Comparison of ENCODE assay signal across 25 cellular contexts in genomic region chr9:131084661-131085369, GRCh38. TPM values are rescaled to one million over a fixed set of nuclear protein-coding genes. Genes with fewer than 3 reads are reported as not detected.
"Had no signal": no experiment of that assay in that cellular context is flagged by ENCODE, and none has a peak within 500 bp of the region (broad histone marks: within the 10 kb centered on the region; RNA-seq: fewer than 3 reads in every experiment).

No MANE protein-coding gene starts in this region.

- DNase-seq: cortex of kidney; dorsolateral prefrontal cortex; effector CD4-positive, alpha-beta T cell; foreskin fibroblast; gastrocnemius medialis; head of caudate nucleus; left ventricle myocardium superior; lower lobe of right lung; naive thymus-derived CD8-positive, alpha-beta T cell; stimulated activated CD4-positive, alpha-beta T cell treated with anti-CD3 and anti-CD28 coated beads, Interleukin-2, amount 100 ng/mL, for 24 hours; stimulated activated CD4-positive, alpha-beta T cell treated with anti-CD3 and anti-CD28 coated beads, Interleukin-4, amount 100 ng/mL, for 24 hours; transverse colon; upper lobe of right lung; uterus had no signal

- H3K4me1 ChIP-seq: gastrocnemius medialis, lower lobe of right lung, parathyroid adenoma, transverse colon, upper lobe of right lung, uterus had no signal

- H3K4me3 ChIP-seq: dorsolateral prefrontal cortex, gastrocnemius medialis, lower lobe of right lung, smooth muscle cell, thoracic aorta, transverse colon, upper lobe of right lung, uterus had no signal

- H3K4me2 ChIP-seq: smooth muscle cell had no signal

- H3K4me1 Mint-ChIP-seq: stimulated activated effector memory CD8-positive, alpha-beta T cell treated with anti-CD3 and anti-CD28 coated beads, Interleukin-12 subunit alpha, Interleukin-12 subunit beta, amount 100 ng/mL, for 72 hours had no signal

- H3K36me3 Mint-ChIP-seq: naive thymus-derived CD8-positive, alpha-beta T cell; stimulated activated effector memory CD8-positive, alpha-beta T cell treated with anti-CD3 and anti-CD28 coated beads, Interleukin-12 subunit alpha, Interleukin-12 subunit beta, amount 100 ng/mL, for 72 hours had no signal

- H3K27me3 ChIP-seq: dorsolateral prefrontal cortex, upper lobe of right lung, uterus had no signal

- H3K9me3 Mint-ChIP-seq: naive thymus-derived CD8-positive, alpha-beta T cell; stimulated activated effector memory CD8-positive, alpha-beta T cell treated with anti-CD3 and anti-CD28 coated beads, Interleukin-12 subunit alpha, Interleukin-12 subunit beta, amount 100 ng/mL, for 72 hours; stimulated activated naive CD8-positive, alpha-beta T cell treated with anti-CD3 and anti-CD28 coated beads, Interleukin-15, Interleukin-2, amounts not matched to agents 100 ng/mL and 50 ng/mL, for 24 hours had no signal

- H3K27me3 Mint-ChIP-seq: stimulated activated naive CD8-positive, alpha-beta T cell treated with anti-CD3 and anti-CD28 coated beads, Interleukin-15, Interleukin-2, amounts not matched to agents 100 ng/mL and 50 ng/mL, for 24 hours had no signal

- H3K27ac ChIP-seq: dorsolateral prefrontal cortex, epithelial cell of prostate, gastrocnemius medialis, lower lobe of right lung, parathyroid adenoma, thoracic aorta, transverse colon, upper lobe of right lung, uterus had no signal

- H3K36me3 ChIP-seq: gastrocnemius medialis, lower lobe of right lung, thoracic aorta, transverse colon, upper lobe of right lung, uterus had no signal

- ATAC-seq: esophagus mucosa; gastrocnemius medialis; left ventricle myocardium superior; lower lobe of right lung; naive thymus-derived CD8-positive, alpha-beta T cell; sciatic nerve; stimulated activated effector memory CD8-positive, alpha-beta T cell treated with anti-CD3 and anti-CD28 coated beads, Interleukin-12 subunit alpha, Interleukin-12 subunit beta, amount 100 ng/mL, for 72 hours; upper lobe of right lung had no signal

- H3K9ac ChIP-seq: parathyroid adenoma had no signal

- H3K4me3 Mint-ChIP-seq: naive thymus-derived CD8-positive, alpha-beta T cell; stimulated activated effector memory CD8-positive, alpha-beta T cell treated with anti-CD3 and anti-CD28 coated beads, Interleukin-12 subunit alpha, Interleukin-12 subunit beta, amount 100 ng/mL, for 72 hours; stimulated activated naive CD8-positive, alpha-beta T cell treated with anti-CD3 and anti-CD28 coated beads, Interleukin-15, Interleukin-2, amounts not matched to agents 100 ng/mL and 50 ng/mL, for 24 hours had no signal

- H3K27ac Mint-ChIP-seq: naive thymus-derived CD8-positive, alpha-beta T cell; progenitor cell of endocrine pancreas; stimulated activated effector memory CD8-positive, alpha-beta T cell treated with anti-CD3 and anti-CD28 coated beads, Interleukin-12 subunit alpha, Interleukin-12 subunit beta, amount 100 ng/mL, for 72 hours; stimulated activated naive CD8-positive, alpha-beta T cell treated with anti-CD3 and anti-CD28 coated beads, Interleukin-15, Interleukin-2, amounts not matched to agents 100 ng/mL and 50 ng/mL, for 24 hours had no signal

- H2AFZ ChIP-seq: parathyroid adenoma had no signal

- H3K79me2 ChIP-seq: parathyroid adenoma had no signal

- FAIRE-seq: keratinocyte had no signal

- H3K9me3 ChIP-seq: gastrocnemius medialis, lower lobe of right lung, thoracic aorta, transverse colon, upper lobe of right lung, uterus had no signal

RNA-seq across cellular contexts. Expression of gene AIF1L, which starts 11.5 kb away (rescaled TPM):
- total RNA-seq: naive thymus-derived CD8-positive, alpha-beta T cell; osteoblast had no signal
- polyA plus RNA-seq: naive thymus-derived CD8-positive, alpha-beta T cell had no signal
